ENCODE assay signal across 8 cellular contexts in the genomic region with DNA sequence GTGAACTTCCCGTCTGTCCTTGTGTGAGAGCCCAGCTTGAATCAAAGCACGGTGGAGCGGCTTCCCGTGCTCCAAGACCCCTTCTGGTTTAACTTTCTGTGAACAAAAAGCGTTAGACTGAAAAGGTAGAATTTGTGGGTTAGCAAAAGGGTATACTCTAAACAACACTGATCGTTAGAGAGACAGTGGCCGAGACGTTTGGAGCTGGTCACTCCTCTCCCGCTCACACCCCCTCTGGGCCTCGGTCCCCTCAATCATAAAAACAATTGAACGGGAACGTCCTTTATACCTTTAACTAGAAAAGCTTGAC. TPM values are rescaled to one million over a fixed set of nuclear protein-coding genes. Genes with fewer than 3 reads are reported as not detected.
A peak's percentile ranks its signal among the peaks of the same experiment; 100 is the strongest.
DNase-seq lines count a peak whose midpoint lies in the region; ATAC-seq lines count a peak whose summit lies in the region.

No MANE protein-coding gene starts in this region.

- H3K4me3 Mint-ChIP-seq in T-helper 17 cell = peak overlapping the region; percentile 97

- H3K4me3 ChIP-seq in skeletal muscle satellite cell (ENCODE audit: low read length) = peak overlapping the region; percentile 95

- H3K4me1 ChIP-seq in skeletal muscle satellite cell (ENCODE audit: control insufficient read depth, insufficient read depth, low read length) = peaks cover 5% of the 10 kb centered on the region

- H3K9me3 ChIP-seq in T-helper 17 cell (ENCODE audit: control insufficient read depth, low read length, poor library complexity, severe bottlenecking) (no peaks in the 10 kb centered on the region), skeletal muscle satellite cell (replicated peaks; ENCODE audit: low read length) (no peaks in the 10 kb centered on the region)

- H3K27me3 ChIP-seq in skeletal muscle satellite cell (ENCODE audit: control insufficient read depth, insufficient read depth, low read length) = no peaks in the 10 kb centered on the region

- no peak for DNase-seq in T-helper 17 cell
- no peak for DNase-seq in Right ventricle myocardium superior
- no peak for DNase-seq in NCI-H226
- no peak for DNase-seq in NCI-H146 (lab: John Stamatoyannopoulos, UW)
- DNase-seq in C1 segment of cervical spinal cord (lab: John Stamatoyannopoulos, UW) = no peak
- no peak for DNase-seq in stimulated activated CD4-positive, alpha-beta T cell treated with anti-CD3 and anti-CD28 coated beads, Interleukin-15, amount 100 ng/mL, for 24 hours

- H3K36me3 ChIP-seq in skeletal muscle satellite cell (ENCODE audit: insufficient read depth, low read length) = peaks cover 33% of the 10 kb centered on the region

- no peaks in the 10 kb centered on the region for H3K27me3 Mint-ChIP-seq in T-helper 17 cell

- H3K36me3 Mint-ChIP-seq in T-helper 17 cell (ENCODE audit: low read depth) = peaks cover 7% of the 10 kb centered on the region

- H3K4me1 Mint-ChIP-seq in T-helper 17 cell = peaks cover 21% of the 10 kb centered on the region

- H3K4me2 ChIP-seq in skeletal muscle satellite cell (ENCODE audit: low read length) = peak overlapping the region; percentile 99

- H3K9ac ChIP-seq in skeletal muscle satellite cell (ENCODE audit: low read depth, low read length) = peak overlapping the region; percentile 93

- peak overlapping the region; percentile 99 for H3K27ac Mint-ChIP-seq in T-helper 17 cell

- intact Hi-C loops in Right ventricle myocardium superior (cut with DNase I) = no loop called here

- ATAC-seq in GM21723 (IDR thresholded peaks at IDR 0.05; ENCODE audit: unreplicated experiment) (peak; percentile 5), T-helper 17 cell (no peak), Right ventricle myocardium superior (ENCODE audit: poor library complexity) (peak; percentile 10)

RNA-seq across cellular contexts. Expression of gene PRKRIP1, which starts 0.5 kb away (rescaled TPM):
- total RNA-seq in T-helper 17 cell (10 to 100 TPM; 38.0 to 44.0 TPM), Right ventricle myocardium superior (9.8 TPM)
- total RNA-seq in skeletal muscle satellite cell (2012; rRNA removed) = 19.0 and 20.3 TPM in 2 replicates

RNA-seq across cellular contexts. Expression of gene ORAI2, which starts 36.7 kb away (rescaled TPM):
- 10 to 100 TPM; 33.9 to 50.5 TPM for total RNA-seq in T-helper 17 cell
- 4.3 TPM for total RNA-seq in Right ventricle myocardium superior
- total RNA-seq in skeletal muscle satellite cell (2012; rRNA removed) = 30.7 and 34.3 TPM in 2 replicates

RNA-seq across cellular contexts. Expression of gene SPDYE6, which starts 40.4 kb away (rescaled TPM):
- total RNA-seq in T-helper 17 cell = not detected
- total RNA-seq in Right ventricle myocardium superior = not detected
- total RNA-seq in skeletal muscle satellite cell (2012; rRNA removed) = not detected in 2 replicates
